In the genomic region with DNA sequence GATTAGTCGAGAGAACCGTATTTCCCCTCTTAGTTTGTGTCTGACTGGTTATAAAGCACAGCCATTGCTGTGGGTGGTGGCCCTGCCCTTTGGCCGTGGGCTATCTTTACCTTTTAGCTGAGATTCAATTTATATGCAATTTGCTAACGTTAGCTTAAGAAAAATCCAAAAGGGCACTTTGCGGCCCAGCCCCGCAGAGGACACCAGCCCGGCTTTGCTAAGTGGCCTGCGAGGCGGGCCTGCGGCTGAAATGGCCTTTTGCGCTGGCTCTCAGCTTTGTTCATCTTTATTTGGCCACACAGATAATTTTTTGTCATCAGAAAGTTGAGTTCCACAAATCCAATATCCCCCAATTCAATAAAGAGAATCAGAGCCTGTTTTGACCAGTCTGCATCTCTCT, we compare ENCODE assay signal across 30 cellular contexts. TPM values are rescaled to one million over a fixed set of nuclear protein-coding genes. Genes with fewer than 3 reads are reported as not detected.
"Had no signal": no experiment of that assay in that cellular context is flagged by ENCODE, and none has a peak within 500 bp of the region (broad histone marks: within the 10 kb centered on the region; RNA-seq: fewer than 3 reads in every experiment).

No MANE protein-coding gene starts in this region.

- H3K4me3 ChIP-seq: coronary artery, esophagus muscularis mucosa, gastroesophageal sphincter, heart left ventricle, mucosa of descending colon, psoas muscle, right lobe of liver, testis, tibial artery, upper lobe of left lung, uterus had no signal

- H3K36me3 Mint-ChIP-seq: immature natural killer cell; mesothelial cell of epicardium; naive B cell; stimulated activated memory B cell treated with anti-CD40 and anti-IgM and Interleukin-4, amounts not matched to agents 10 μg/mL and 1 μg/mL and 100 μg/mL, for 72 hours had no signal

- H3K36me3 ChIP-seq: esophagus muscularis mucosa, gastroesophageal sphincter, heart left ventricle, right lobe of liver, tibial artery, upper lobe of left lung, uterus had no signal

- H3K27me3 Mint-ChIP-seq: stimulated activated memory B cell treated with anti-CD40 and anti-IgM and Interleukin-4, amounts not matched to agents 10 μg/mL and 1 μg/mL and 100 μg/mL, for 72 hours had no signal

- H3K9me3 Mint-ChIP-seq: central memory CD8-positive, alpha-beta T cell; immature natural killer cell; mesothelial cell of epicardium; nephron progenitor cell had no signal

- H3K27ac Mint-ChIP-seq: immature natural killer cell; mesothelial cell of epicardium; nephron progenitor cell; stimulated activated memory B cell treated with anti-CD40 and anti-IgM and Interleukin-4, amounts not matched to agents 10 μg/mL and 1 μg/mL and 100 μg/mL, for 72 hours had no signal

- H3K9me3 ChIP-seq: esophagus muscularis mucosa, gastroesophageal sphincter, heart left ventricle, mucosa of descending colon, psoas muscle, right lobe of liver, testis, tibial artery, upper lobe of left lung, uterus had no signal

- ATAC-seq: foreskin keratinocyte; gastroesophageal sphincter; heart left ventricle; mucosa of descending colon; psoas muscle; right lobe of liver; stimulated activated memory B cell treated with anti-CD40 and anti-IgM and Interleukin-4, amounts not matched to agents 10 μg/mL and 1 μg/mL and 100 μg/mL, for 72 hours; stimulated activated naive CD8-positive, alpha-beta T cell treated with anti-CD3 and anti-CD28 coated beads, Interleukin-15, Interleukin-2, amounts not matched to agents 100 U/mL and 50 U/mL, for 24 hours had no signal

- DNase-seq: dermis blood vessel endothelial cell; effector memory CD4-positive, alpha-beta T cell; foreskin keratinocyte; hypothalamus; immature natural killer cell; islet precursor cell; kidney glomerular epithelial cell; mesenchymal stem cell; naive B cell; nucleus accumbens; psoas muscle; stimulated activated CD4-positive, alpha-beta T cell treated with anti-CD3 and anti-CD28 coated beads, Interleukin-4, amount 100 ng/mL, for 4 hours; stimulated activated naive CD8-positive, alpha-beta T cell treated with anti-CD3 and anti-CD28 coated beads, Interleukin-15, Interleukin-2, amounts not matched to agents 100 U/mL and 50 U/mL, for 24 hours; substantia nigra; testis; uterus had no signal

- H3K4me1 ChIP-seq: esophagus muscularis mucosa, foreskin keratinocyte, gastroesophageal sphincter, heart left ventricle, psoas muscle, right lobe of liver, testis, tibial artery, upper lobe of left lung, uterus had no signal

- H3K27me3 ChIP-seq: foreskin keratinocyte, right lobe of liver, testis, upper lobe of left lung, uterus had no signal

- H3K27ac ChIP-seq: coronary artery, esophagus muscularis mucosa, foreskin keratinocyte, gastroesophageal sphincter, heart left ventricle, psoas muscle, right lobe of liver, testis, tibial artery, upper lobe of left lung, uterus had no signal

- H3K4me1 Mint-ChIP-seq: central memory CD8-positive, alpha-beta T cell; immature natural killer cell; mesothelial cell of epicardium; naive B cell; stimulated activated memory B cell treated with anti-CD40 and anti-IgM and Interleukin-4, amounts not matched to agents 10 μg/mL and 1 μg/mL and 100 μg/mL, for 72 hours had no signal

- H3K4me3 Mint-ChIP-seq: central memory CD8-positive, alpha-beta T cell; immature natural killer cell; mesothelial cell of epicardium; naive B cell; nephron progenitor cell; stimulated activated memory B cell treated with anti-CD40 and anti-IgM and Interleukin-4, amounts not matched to agents 10 μg/mL and 1 μg/mL and 100 μg/mL, for 72 hours had no signal

RNA-seq across cellular contexts. Expression of a gene that starts 48.3 kb away (rescaled TPM):
- total RNA-seq: dermis blood vessel endothelial cell, endothelial cell of umbilical vein, foreskin keratinocyte, lung microvascular endothelial cell, psoas muscle had no signal
- polyA plus RNA-seq: endothelial cell of umbilical vein, foreskin keratinocyte, immature natural killer cell had no signal
